In genomic region chr18:48932822-48933510, GRCh38 we compare ENCODE assay signal across 8 cellular contexts. TPM values are rescaled to one million over a fixed set of nuclear protein-coding genes. Genes with fewer than 3 reads are reported as not detected.
DNase-seq lines count a peak whose midpoint lies in the region; ATAC-seq and TF ChIP-seq lines count a peak whose summit lies in the region.

No MANE protein-coding gene starts in this region.

- peak overlapping the region; percentile 87 for H3K27ac ChIP-seq in OCI-LY3 (ENCODE audit: low read length)
- H3K27ac ChIP-seq in prostate gland, result peak overlapping the region; percentile 53 to 77

- peaks cover 10% of the 10 kb centered on the region for H3K27me3 Mint-ChIP-seq in endothelial cell (ENCODE audit: unreplicated experiment)

- intact Hi-C loops in prostate gland (cut with DNase I), result loop anchor here (5.0 kb wide), 1 partner anchor 151 kb away; no protein-coding TSS in a partner anchor

- H3K4me1 Mint-ChIP-seq in endothelial cell (ENCODE audit: unreplicated experiment), result peaks cover 89% of the 10 kb centered on the region

- no peaks in the 10 kb centered on the region for H3K27me3 ChIP-seq in OCI-LY3 (ENCODE audit: low read depth, low read length)
- H3K27me3 ChIP-seq in prostate gland (replicated peaks; ENCODE audit: insufficient read depth), result no peaks in the 10 kb centered on the region

- H3K4me3 ChIP-seq in OCI-LY3 (ENCODE audit: low read length) (peak overlapping the region; percentile 70), choroid plexus epithelial cell (ENCODE audit: low read depth, low read length) (no peak overlapping the region), prostate gland (no peak overlapping the region)

- H3K36me3 Mint-ChIP-seq in endothelial cell (ENCODE audit: low read depth, unreplicated experiment), result peaks cover 28% of the 10 kb centered on the region

- 55% methylated on average over 10 of the region's 10 CpGs for WGBS in prostate gland

- no peak overlapping the region for H3K4me3 Mint-ChIP-seq in endothelial cell (ENCODE audit: unreplicated experiment)

- H3K9me3 Mint-ChIP-seq in endothelial cell (ENCODE audit: unreplicated experiment), result no peaks in the 10 kb centered on the region

- TF ChIP-seq CTCF in OCI-LY3 (IDR thresholded peaks at IDR 0.05; ENCODE audit: low read depth, low read length) (no peak), choroid plexus epithelial cell (conservative IDR thresholded peaks at IDR 0.05; ENCODE audit: low read depth, low read length) (no peak), prostate gland (IDR thresholded peaks at IDR 0.05) (no peak), endothelial cell (IDR thresholded peaks at IDR 0.05; ENCODE audit: unreplicated experiment) (no peak), GM10248 (IDR thresholded peaks at IDR 0.05; ENCODE audit: control extremely low read depth, extremely low read depth, low read depth, missing control alignments) (no peak)

- POLR2A ChIA-PET in GM10248 (lab: Yijun Ruan, JAX), result interaction anchor here (0.6 kb wide), 1 partner anchor 19 kb away, joined by 4 read pairs; no protein-coding TSS in a partner anchor

- peak overlapping the region; percentile 60 for H3K9ac ChIP-seq in OCI-LY3 (ENCODE audit: low read length)

- H2AFZ ChIP-seq in OCI-LY3 (ENCODE audit: low read depth, low read length), result no peak overlapping the region

- H3K9me3 ChIP-seq in OCI-LY3 (ENCODE audit: insufficient read depth, low read length) (no peaks in the 10 kb centered on the region), prostate gland (no peaks in the 10 kb centered on the region)

- H3K79me2 ChIP-seq in OCI-LY3 (ENCODE audit: low read length), result peaks cover 58% of the 10 kb centered on the region

- DNase-seq in GDM1 (lab: John Stamatoyannopoulos, UW) (peak; percentile 48), choroid plexus epithelial cell (ENCODE audit: low read depth) (peak; percentile 55), prostate gland (ENCODE audit: low spot score) (no peak), endothelial cell (ENCODE audit: low spot score) (no peak), GM10248 (ENCODE audit: extremely low spot score) (no peak)

- ATAC-seq in HG02840 (IDR thresholded peaks at IDR 0.05; ENCODE audit: low FRiP score, unreplicated experiment) (no peak), GM19463 (IDR thresholded peaks at IDR 0.05; ENCODE audit: unreplicated experiment) (no peak)

- CTCF ChIA-PET in GM10248 (lab: Yijun Ruan, JAX), result interaction anchor here (0.8 to 2.0 kb wide), 5 partner anchors 8 to 19 kb away, joined by 3 to 6 read pairs (median 3); no protein-coding TSS in a partner anchor

- no peak overlapping the region for H3K27ac Mint-ChIP-seq in endothelial cell (ENCODE audit: unreplicated experiment)

- TF ChIP-seq POLR2A in prostate gland (IDR thresholded peaks at IDR 0.05), result no peak

- peak overlapping the region; percentile 88 for H3K4me2 ChIP-seq in OCI-LY3 (ENCODE audit: low read length)

- H3K4me1 ChIP-seq in OCI-LY3 (ENCODE audit: low read length) (peaks cover 77% of the 10 kb centered on the region), prostate gland (replicated peaks) (peaks cover 42% of the 10 kb centered on the region)

- H3K36me3 ChIP-seq in OCI-LY3 (replicated peaks; ENCODE audit: low read depth, low read length) (no peaks in the 10 kb centered on the region), prostate gland (no peaks in the 10 kb centered on the region)

- H4K20me1 ChIP-seq in OCI-LY3 (ENCODE audit: insufficient read depth, low read length), result 0 out of 2 replicates have a peak, but pooled peaks cover 2% of the 10 kb centered on the region

RNA-seq across cellular contexts. Expression of gene SMAD7, which starts 17.8 kb away (rescaled TPM):
- total RNA-seq in prostate gland (10 to 100 TPM; 29.3 to 31.0 TPM), endothelial cell (ENCODE audit: unreplicated experiment) (30.1 TPM)

Comparison
In these comparisons a context has a peak if more than half of its experiments do, and no peak if none do; other contexts are left out.
1. DNase-seq: peak in GDM1 (single experiment) and choroid plexus epithelial cell (single experiment); none in prostate gland (single experiment), endothelial cell (single experiment) and GM10248 (single experiment).